Comparison of ENCODE assay signal across 12 cellular contexts in genomic region chr10:69361303-69361614, GRCh38. TPM values are rescaled to one million over a fixed set of nuclear protein-coding genes. Genes with fewer than 3 reads are reported as not detected.
DNase-seq lines count a peak whose midpoint lies in the region; ATAC-seq and TF ChIP-seq lines count a peak whose summit lies in the region.
"Had no signal": no experiment of that assay in that cellular context is flagged by ENCODE, and none has a peak within 500 bp of the region (broad histone marks: within the 10 kb centered on the region; RNA-seq: fewer than 3 reads in every experiment).

No MANE protein-coding gene starts in this region.

- CTCF ChIA-PET in HEK293T (lab: Yijun Ruan, JAX): no interaction called here

- H3K4me1 Mint-ChIP-seq in effector memory CD8-positive, alpha-beta T cell (ENCODE audit: low read depth in 2 of 2): peaks cover 45% of the 10 kb centered on the region in 2 donors
- peaks cover 26 to 74% (median 63%) of the 10 kb centered on the region in 4 donors for H3K4me1 Mint-ChIP-seq in naive thymus-derived CD8-positive, alpha-beta T cell

- H3K9me3 Mint-ChIP-seq in effector memory CD8-positive, alpha-beta T cell: no peaks in the 10 kb centered on the region
- H3K9me3 Mint-ChIP-seq in naive thymus-derived CD8-positive, alpha-beta T cell: no peaks in the 10 kb centered on the region
- H3K9me3 Mint-ChIP-seq: activated naive CD4-positive, alpha-beta T cell treated with anti-CD3 and anti-CD28 coated beads, Interleukin-2, amount 50 U/mL, for 24 hours had no signal

- peaks cover 31% of the 10 kb centered on the region for H3K4me1 ChIP-seq in foreskin keratinocyte

- H3K27ac Mint-ChIP-seq in effector memory CD8-positive, alpha-beta T cell: peak overlapping the region; percentile 83 to 91
- peak overlapping the region; percentile 65 to 92 (median 86) for H3K27ac Mint-ChIP-seq in naive thymus-derived CD8-positive, alpha-beta T cell

- DNase-seq in NCI-H2196 treated with DMSO at 0.1 percent for 48 hours (lab: John Stamatoyannopoulos, UW; ENCODE audit: unreplicated experiment) (peak; percentile 60), foreskin keratinocyte (no peak), DMS53 (lab: John Stamatoyannopoulos, UW) (no peak), HEK293T (ENCODE audit: extremely low spot score) (no peak), NCI-H226 (no peak)
- no peak for DNase-seq in effector memory CD8-positive, alpha-beta T cell
- no peak for DNase-seq in naive thymus-derived CD8-positive, alpha-beta T cell
- DNase-seq: NCI-H1417 treated with DMSO at 0.1 percent for 48 hours had no signal

- H3K36me3 Mint-ChIP-seq in effector memory CD8-positive, alpha-beta T cell (ENCODE audit: insufficient read depth): peaks cover 15% of the 10 kb centered on the region
- peaks cover 0 to 36% (median 5%) of the 10 kb centered on the region in 3 donors for H3K36me3 Mint-ChIP-seq in naive thymus-derived CD8-positive, alpha-beta T cell

- H3K27me3 Mint-ChIP-seq in effector memory CD8-positive, alpha-beta T cell: no peaks in the 10 kb centered on the region
- no peaks in the 10 kb centered on the region for H3K27me3 Mint-ChIP-seq in naive thymus-derived CD8-positive, alpha-beta T cell
- H3K27me3 Mint-ChIP-seq: activated naive CD4-positive, alpha-beta T cell treated with anti-CD3 and anti-CD28 coated beads, Interleukin-2, amount 50 U/mL, for 24 hours had no signal

- H3K4me3 Mint-ChIP-seq in effector memory CD8-positive, alpha-beta T cell: peak overlapping the region in 1 of 2 donors; percentile 81
- peak overlapping the region in 7 of 10 donors; percentile 28 to 72 (median 59) for H3K4me3 Mint-ChIP-seq in naive thymus-derived CD8-positive, alpha-beta T cell
- H3K4me3 Mint-ChIP-seq: activated naive CD4-positive, alpha-beta T cell treated with anti-CD3 and anti-CD28 coated beads, Interleukin-2, amount 50 U/mL, for 24 hours had no signal

- POLR2A ChIA-PET in naive thymus-derived CD8-positive, alpha-beta T cell (lab: Charles Lee): interaction anchor here (1.0 to 6.4 kb wide), 5 partner anchors 10 to 51 kb away, joined by 3 to 43 read pairs (median 6); no protein-coding TSS in a partner anchor
- POLR2A ChIA-PET in HEK293T (lab: Yijun Ruan, JAX): no interaction called here

- ATAC-seq in effector memory CD8-positive, alpha-beta T cell (replicated peaks): no peak
- no peak for ATAC-seq in naive thymus-derived CD8-positive, alpha-beta T cell
- no peak for ATAC-seq in foreskin keratinocyte

- TF ChIP-seq CTCF in C4-2B (conservative IDR thresholded peaks at IDR 0.05) (no peak), foreskin keratinocyte (conservative IDR thresholded peaks at IDR 0.05) (no peak)

- H3K27ac ChIP-seq in C4-2B: peak overlapping the region; percentile 88
- no peak overlapping the region for H3K27ac ChIP-seq in foreskin keratinocyte
- H3K27ac ChIP-seq: BLaER1 had no signal

- H3K27me3 ChIP-seq in foreskin keratinocyte: no peaks in the 10 kb centered on the region
- H3K27me3 ChIP-seq: BLaER1 had no signal

TF ChIP-seq in HEK293T, 16 proteins besides CTCF, POLR2A, EP300 and RAD21:
- TF ChIP-seq FOXM1 (IDR thresholded peaks at IDR 0.05; ENCODE audit: borderline replicate concordance) (no peak), LEF1 (IDR thresholded peaks at IDR 0.05; ENCODE audit: borderline replicate concordance) (no peak), CTBP1 (IDR thresholded peaks at IDR 0.05; ENCODE audit: borderline replicate concordance) (no peak), ZNF384 (IDR thresholded peaks at IDR 0.05) (no peak), NFRKB (IDR thresholded peaks at IDR 0.05) (no peak), ARNT (IDR thresholded peaks at IDR 0.05) (no peak), PKNOX1 (IDR thresholded peaks at IDR 0.05) (no peak), SUZ12 (IDR thresholded peaks at IDR 0.05) (no peak)
TF ChIP-seq in HEK293T: peak in this region for 0.

RNA-seq across cellular contexts. Expression of gene TACR2, which starts 55.5 kb away (rescaled TPM):
- not detected for total RNA-seq in naive thymus-derived CD8-positive, alpha-beta T cell
- polyA plus RNA-seq in naive thymus-derived CD8-positive, alpha-beta T cell: not detected
- not detected in 2 replicates for total RNA-seq in foreskin keratinocyte
- polyA plus RNA-seq in foreskin keratinocyte: 0.03 TPM in 1 of 2 replicates, not detected in the other
- total RNA-seq: OCI-LY7 had no signal
